Comparison of ENCODE assay signal across 32 cellular contexts in genomic region chr16:19040400-19040799, GRCh38. TPM values are rescaled to one million over a fixed set of nuclear protein-coding genes. Genes with fewer than 3 reads are reported as not detected.
DNase-seq lines count a peak whose midpoint lies in the region; ATAC-seq and TF ChIP-seq lines count a peak whose summit lies in the region.
"Had no signal": no experiment of that assay in that cellular context is flagged by ENCODE, and none has a peak within 500 bp of the region (broad histone marks: within the 10 kb centered on the region; RNA-seq: fewer than 3 reads in every experiment).

No MANE protein-coding gene starts in this region.

- intact Hi-C loops in sciatic nerve (cut with DNase I): no loop called here
- intact Hi-C loops in posterior cingulate gyrus (cut with DNase I): no loop called here

- no peak overlapping the region for H3K27ac Mint-ChIP-seq in endothelial cell (ENCODE audit: unreplicated experiment)
- H3K27ac Mint-ChIP-seq in activated CD4-positive, alpha-beta T cell treated with anti-CD3 and anti-CD28 coated beads, Interleukin-2, amount 10 ng/mL, durations not matched to agents 7 days and 5 days: no peak overlapping the region
- no peak overlapping the region for H3K27ac Mint-ChIP-seq in activated naive CD4-positive, alpha-beta T cell treated with anti-CD3 and anti-CD28 coated beads, Interleukin-2, amount 50 U/mL, for 72 hours
- H3K27ac Mint-ChIP-seq: B cell; CD14-positive monocyte; CD4-positive, alpha-beta memory T cell; CD4-positive, alpha-beta T cell; CD4-positive, CD25-positive, alpha-beta regulatory T cell; CD8-positive, alpha-beta memory T cell; CD8-positive, alpha-beta T cell had no signal

- peaks cover 29% of the 10 kb centered on the region for H3K36me3 Mint-ChIP-seq in endothelial cell (ENCODE audit: low read depth, unreplicated experiment)
- H3K36me3 Mint-ChIP-seq in activated CD4-positive, alpha-beta T cell treated with anti-CD3 and anti-CD28 coated beads, Interleukin-2, amount 10 ng/mL, durations not matched to agents 7 days and 5 days (ENCODE audit: low read depth): no peaks in the 10 kb centered on the region
- peaks cover 0 to 4% of the 10 kb centered on the region in 2 donors for H3K36me3 Mint-ChIP-seq in activated naive CD4-positive, alpha-beta T cell treated with anti-CD3 and anti-CD28 coated beads, Interleukin-2, amount 50 U/mL, for 72 hours
- H3K36me3 Mint-ChIP-seq: CD14-positive monocyte; CD4-positive, alpha-beta memory T cell; CD4-positive, CD25-positive, alpha-beta regulatory T cell; CD8-positive, alpha-beta memory T cell; CD8-positive, alpha-beta T cell had no signal

- no peak for ATAC-seq in sciatic nerve
- ATAC-seq in activated naive CD4-positive, alpha-beta T cell treated with anti-CD3 and anti-CD28 coated beads, Interleukin-2, amount 50 U/mL, for 72 hours: no peak
- ATAC-seq: A549; CD8-positive, alpha-beta T cell had no signal

- POLR2A ChIA-PET in HEK293 (lab: Yijun Ruan, JAX): no interaction called here
- POLR2A ChIA-PET in activated CD4-positive, alpha-beta T cell treated with anti-CD3 and anti-CD28 coated beads, Interleukin-2, amount 10 ng/mL, durations not matched to agents 7 days and 5 days (lab: Charles Lee): no interaction called here

- H3K9me3 Mint-ChIP-seq in endothelial cell (ENCODE audit: unreplicated experiment): no peaks in the 10 kb centered on the region
- H3K9me3 Mint-ChIP-seq in activated CD4-positive, alpha-beta T cell treated with anti-CD3 and anti-CD28 coated beads, Interleukin-2, amount 10 ng/mL, durations not matched to agents 7 days and 5 days: peaks cover 2% of the 10 kb centered on the region
- H3K9me3 Mint-ChIP-seq in activated naive CD4-positive, alpha-beta T cell treated with anti-CD3 and anti-CD28 coated beads, Interleukin-2, amount 50 U/mL, for 72 hours: peaks cover 0 to 5% of the 10 kb centered on the region in 2 donors
- H3K9me3 Mint-ChIP-seq: CD4-positive, alpha-beta T cell had no signal

- TF ChIP-seq CTCF in HEK293 (tag by site-specific recombination; IDR thresholded peaks at IDR 0.05) (no peak), endothelial cell (IDR thresholded peaks at IDR 0.05; ENCODE audit: unreplicated experiment) (no peak)

- DNase-seq in endothelial cell (ENCODE audit: low spot score) (no peak), sciatic nerve (ENCODE audit: low spot score) (peak; percentile 1), posterior cingulate gyrus (no peak)
- no peak for DNase-seq in activated CD4-positive, alpha-beta T cell treated with anti-CD3 and anti-CD28 coated beads, Interleukin-2, amount 10 ng/mL, durations not matched to agents 7 days and 5 days
- DNase-seq in activated naive CD4-positive, alpha-beta T cell treated with anti-CD3 and anti-CD28 coated beads, Interleukin-2, amount 50 U/mL, for 72 hours (ENCODE audit: low spot score in 2 of 2): no peak
- DNase-seq: 8988T; ACHN; AML-193; BE2C; C1 segment of cervical spinal cord; Caco-2; Calu3; CD4-positive, alpha-beta memory T cell; CD4-positive, alpha-beta T cell; CD4-positive, CD25-positive, alpha-beta regulatory T cell; CD8-positive, alpha-beta memory T cell; CD8-positive, alpha-beta T cell; COR-L47; DMS 273 treated with DMSO at 0.1 percent for 48 hours; DMS153; DMS79; DMS79 treated with DMSO at 0.1 percent for 48 hours; DND-41; EL had no signal

- H3K4me1 Mint-ChIP-seq in endothelial cell (ENCODE audit: unreplicated experiment): no peaks in the 10 kb centered on the region
- no peaks in the 10 kb centered on the region for H3K4me1 Mint-ChIP-seq in activated CD4-positive, alpha-beta T cell treated with anti-CD3 and anti-CD28 coated beads, Interleukin-2, amount 10 ng/mL, durations not matched to agents 7 days and 5 days
- H3K4me1 Mint-ChIP-seq: B cell; CD14-positive monocyte; CD4-positive, alpha-beta memory T cell; CD4-positive, CD25-positive, alpha-beta regulatory T cell; CD8-positive, alpha-beta memory T cell had no signal

- no peaks in the 10 kb centered on the region for H3K9me3 ChIP-seq in HEK293 (ENCODE audit: control insufficient read depth, insufficient read depth, low read depth, low read length)
- H3K9me3 ChIP-seq: BE2C, Caco-2 had no signal

- H3K27ac ChIP-seq in HEK293 (ENCODE audit: extremely low read depth, low read depth, low read length): no peak overlapping the region
- H3K27ac ChIP-seq: 22Rv1; A549; BLaER1; BLaER1 treated with 17β-estradiol and CSF1 and Interleukin-3, amounts not matched to agents 10 nM and 100 nM; C4-2B had no signal

- CTCF ChIA-PET in HEK293 (lab: Yijun Ruan, JAX): no interaction called here
- CTCF ChIA-PET in activated CD4-positive, alpha-beta T cell treated with anti-CD3 and anti-CD28 coated beads, Interleukin-2, amount 10 ng/mL, durations not matched to agents 7 days and 5 days (lab: Charles Lee): no interaction called here

- peaks cover 2% of the 10 kb centered on the region for H3K27me3 Mint-ChIP-seq in endothelial cell (ENCODE audit: unreplicated experiment)
- no peaks in the 10 kb centered on the region for H3K27me3 Mint-ChIP-seq in activated CD4-positive, alpha-beta T cell treated with anti-CD3 and anti-CD28 coated beads, Interleukin-2, amount 10 ng/mL, durations not matched to agents 7 days and 5 days

- H3K4me3 Mint-ChIP-seq in endothelial cell (ENCODE audit: unreplicated experiment): peak overlapping the region; percentile 4
- H3K4me3 Mint-ChIP-seq in activated CD4-positive, alpha-beta T cell treated with anti-CD3 and anti-CD28 coated beads, Interleukin-2, amount 10 ng/mL, durations not matched to agents 7 days and 5 days: no peak overlapping the region
- H3K4me3 Mint-ChIP-seq: B cell; CD14-positive monocyte; CD4-positive, alpha-beta memory T cell; CD4-positive, alpha-beta T cell; CD4-positive, CD25-positive, alpha-beta regulatory T cell; CD8-positive, alpha-beta memory T cell; CD8-positive, alpha-beta T cell had no signal

- H3K4me1 ChIP-seq in HEK293 (ENCODE audit: control insufficient read depth, insufficient read depth, low read length): no peaks in the 10 kb centered on the region
- H3K4me1 ChIP-seq: A549, BE2C, BLaER1, Caco-2 had no signal

- no peak overlapping the region for H3K4me3 ChIP-seq in HEK293 (ENCODE audit: low read depth, low read length)
- H3K4me3 ChIP-seq: A549; BLaER1; BLaER1 treated with 17β-estradiol and CSF1 and Interleukin-3, amounts not matched to agents 10 nM and 100 nM had no signal

- peaks cover 0 to 10% of the 10 kb centered on the region in 2 experiments; a peak in 2 of 3 replicates for H3K36me3 ChIP-seq in HEK293 (ENCODE audit: control insufficient read depth in 2 of 2, insufficient read depth in 1 of 2, low read length in 2 of 2)
- H3K36me3 ChIP-seq: BE2C; BLaER1; BLaER1 treated with 17β-estradiol and CSF1 and Interleukin-3, amounts not matched to agents 10 nM and 100 nM had no signal

TF ChIP-seq in HEK293, 187 proteins besides CTCF, POLR2A, EP300 and RAD21 (continues in another document):
- TF ChIP-seq ZNF621 (tag by site-specific recombination; IDR thresholded peaks at IDR 0.05) (no peak), ZNF423 (tag by site-specific recombination; IDR thresholded peaks at IDR 0.05) (no peak), REPIN1 (tag by site-specific recombination; IDR thresholded peaks at IDR 0.05; ENCODE audit: low read depth) (no peak), ZNF600 (tag by site-specific recombination; IDR thresholded peaks at IDR 0.05) (no peak), OSR2 (tag by site-specific recombination; IDR thresholded peaks at IDR 0.05) (no peak), YY2 (tag by site-specific recombination; IDR thresholded peaks at IDR 0.05) (no peak), ZBTB17 (tag by site-specific recombination; IDR thresholded peaks at IDR 0.05) (0 out of 2 replicates have a peak, but pooled peaks have one; percentile 38), ZNF449 (tag by site-specific recombination; IDR thresholded peaks at IDR 0.05) (no peak), GLIS1 (tag by site-specific recombination; IDR thresholded peaks at IDR 0.05) (no peak), ZNF560 (tag by site-specific recombination; IDR thresholded peaks at IDR 0.05; ENCODE audit: borderline replicate concordance) (no peak), ZNF23 (tag by site-specific recombination; IDR thresholded peaks at IDR 0.05; ENCODE audit: borderline replicate concordance) (peak; percentile 80; the same call in 1 of the 2 replicates), ZNF692 (tag by site-specific recombination; IDR thresholded peaks at IDR 0.05) (no peak)

RNA-seq across cellular contexts. Expression of gene COQ7, which starts 27.0 kb away (rescaled TPM):
- 15.3 TPM for total RNA-seq in endothelial cell (ENCODE audit: unreplicated experiment)
- 27.5 TPM for total RNA-seq in sciatic nerve
- total RNA-seq in activated CD4-positive, alpha-beta T cell treated with anti-CD3 and anti-CD28 coated beads, Interleukin-2, amount 10 ng/mL, durations not matched to agents 7 days and 5 days: 10 to 100 TPM; 11.6 to 15.3 TPM
- total RNA-seq in activated naive CD4-positive, alpha-beta T cell treated with anti-CD3 and anti-CD28 coated beads, Interleukin-2, amount 50 U/mL, for 72 hours: 10 to 100 TPM; 15.7 to 20.4 TPM

RNA-seq across cellular contexts. Expression of gene TMC7, which starts 56.7 kb away (rescaled TPM):
- total RNA-seq in endothelial cell (ENCODE audit: unreplicated experiment) (16.9 TPM), sciatic nerve (9.6 TPM)
- not detected for total RNA-seq in activated CD4-positive, alpha-beta T cell treated with anti-CD3 and anti-CD28 coated beads, Interleukin-2, amount 10 ng/mL, durations not matched to agents 7 days and 5 days
- not detected for total RNA-seq in activated naive CD4-positive, alpha-beta T cell treated with anti-CD3 and anti-CD28 coated beads, Interleukin-2, amount 50 U/mL, for 72 hours
- total RNA-seq: B cell; CD4-positive, alpha-beta memory T cell; CD4-positive, alpha-beta T cell; CD4-positive, CD25-positive, alpha-beta regulatory T cell; CD8-positive, alpha-beta memory T cell; CD8-positive, alpha-beta T cell had no signal

Comparison
In these comparisons a context has a peak if more than half of its experiments do, and no peak if none do; other contexts are left out.
1. RNA of gene TMC7, which starts 56.7 kb away (total RNA-seq): 16.9 TPM in endothelial cell (single experiment) and 9.6 TPM in sciatic nerve (single experiment); not detected in activated naive CD4-positive, alpha-beta T cell treated with anti-CD3 and anti-CD28 coated beads, Interleukin-2, amount 50 U/mL, for 72 hours and not detected in activated CD4-positive, alpha-beta T cell treated with anti-CD3 and anti-CD28 coated beads, Interleukin-2, amount 10 ng/mL, durations not matched to agents 7 days and 5 days; every median in the first group is over 10 times any median in the second.